22 cellular contexts compared by ENCODE assay signal in genomic region chr12:71854594-71854993, GRCh38.
"Had no signal": no experiment of that assay in that cellular context is flagged by ENCODE, and none has a peak within 500 bp of the region (broad histone marks: within the 10 kb centered on the region; RNA-seq: fewer than 3 reads in every experiment).

No MANE protein-coding gene starts in this region.

- H3K27ac ChIP-seq: epithelial cell of prostate, esophagus muscularis mucosa, heart right ventricle, pancreas, tibial artery, upper lobe of left lung, uterus had no signal

- H3K4me1 Mint-ChIP-seq: neural crest cell had no signal

- DNase-seq: cortex of kidney; effector memory CD4-positive, alpha-beta T cell; gastrocnemius medialis; heart right ventricle; hypothalamus; kidney glomerular epithelial cell; mammary epithelial cell; mucosa of descending colon; natural killer cell; nucleus accumbens; pancreas; right cardiac atrium; small intestine; stimulated activated CD4-positive, alpha-beta T cell treated with anti-CD3 and anti-CD28 coated beads, Interleukin-12 subunit alpha, Interleukin-12 subunit beta, amount 100 ng/mL, for 4 hours; tibial artery; upper lobe of left lung; uterus had no signal

- H3K4me3 ChIP-seq: esophagus muscularis mucosa, gastrocnemius medialis, heart right ventricle, mucosa of descending colon, pancreas, tibial artery, upper lobe of left lung, uterus had no signal

- ATAC-seq: gastrocnemius medialis, heart right ventricle, mucosa of descending colon, natural killer cell, pancreas, right cardiac atrium had no signal

- H3K9me3 ChIP-seq: esophagus muscularis mucosa, gastrocnemius medialis, pancreas, upper lobe of left lung, uterus had no signal

- H3K36me3 ChIP-seq: gastrocnemius medialis, pancreas, uterus had no signal

- H3K27me3 Mint-ChIP-seq: progenitor cell of endocrine pancreas; stimulated activated naive CD8-positive, alpha-beta T cell treated with anti-CD3 and anti-CD28 coated beads, Interleukin-15, Interleukin-2, amounts not matched to agents 100 ng/mL and 50 ng/mL, for 24 hours had no signal

- H3K27me3 ChIP-seq: esophagus muscularis mucosa, gastrocnemius medialis, heart right ventricle, pancreas, tibial artery, upper lobe of left lung, uterus had no signal

- H3K4me3 Mint-ChIP-seq: natural killer cell; neural crest cell; stimulated activated naive CD8-positive, alpha-beta T cell treated with anti-CD3 and anti-CD28 coated beads, Interleukin-15, Interleukin-2, amounts not matched to agents 100 ng/mL and 50 ng/mL, for 24 hours had no signal

- H3K4me1 ChIP-seq: pancreas, tibial artery, uterus had no signal

- H3K27ac Mint-ChIP-seq: progenitor cell of endocrine pancreas had no signal
